ENCODE assay signal across 9 cellular contexts in the genomic region with DNA sequence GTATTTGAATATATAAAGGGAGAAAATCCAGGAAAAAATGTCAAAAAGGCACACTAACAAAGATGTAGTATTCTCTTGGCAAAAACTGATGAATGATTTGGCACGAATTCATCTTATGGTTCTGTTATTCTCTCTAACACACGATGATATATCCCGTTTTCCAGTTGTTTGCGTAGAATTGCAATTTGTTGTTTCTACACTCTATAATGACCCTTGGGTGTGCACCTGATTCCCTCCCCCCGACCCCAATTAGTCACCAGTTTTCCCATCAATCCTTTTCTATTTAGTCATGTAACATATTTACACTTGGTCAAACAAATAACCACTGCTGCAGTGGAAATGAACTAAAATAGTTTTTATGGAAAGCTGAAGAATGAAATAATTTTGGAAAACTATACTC. TPM values are rescaled to one million over a fixed set of nuclear protein-coding genes. Genes with fewer than 3 reads are reported as not detected.
A peak's percentile ranks its signal among the peaks of the same experiment; 100 is the strongest.
DNase-seq lines count a peak whose midpoint lies in the region; ATAC-seq, FAIRE-seq and TF ChIP-seq lines count a peak whose summit lies in the region.
"Had no signal": no experiment of that assay in that cellular context is flagged by ENCODE, and none has a peak within 500 bp of the region (broad histone marks: within the 10 kb centered on the region; RNA-seq: fewer than 3 reads in every experiment).

No MANE protein-coding gene starts in this region.

- H3K4me3 ChIP-seq in bronchial epithelial cell (ENCODE audit: low read depth, low read length): no peak overlapping the region

- peaks cover 0 to 3% of the 10 kb centered on the region in 2 donors for H3K27me3 Mint-ChIP-seq in natural killer cell treated with Interleukin-12 subunit alpha and Interleukin-12 subunit beta and Interleukin-15 and Interleukin-18, amount 100 ng/mL, for 72 hours
- H3K27me3 Mint-ChIP-seq in natural killer cell (ENCODE audit: low read depth in 2 of 2): peaks cover 0 to 4% of the 10 kb centered on the region in 2 donors
- H3K27me3 Mint-ChIP-seq in naive thymus-derived CD8-positive, alpha-beta T cell: no peaks in the 10 kb centered on the region
- H3K27me3 Mint-ChIP-seq in activated CD4-positive, alpha-beta memory T cell treated with anti-CD3 and anti-CD28 coated beads, Interleukin-2, amount 10 ng/mL, durations not matched to agents 7 days and 5 days: no peaks in the 10 kb centered on the region

- CTCF ChIA-PET in activated CD4-positive, alpha-beta memory T cell treated with anti-CD3 and anti-CD28 coated beads, Interleukin-2, amount 10 ng/mL, durations not matched to agents 7 days and 5 days (lab: Charles Lee): interaction anchor here (0.7 to 1.5 kb wide), 4 partner anchors 10 to 460 kb away, joined by 3 to 5 read pairs (median 3); no protein-coding TSS in a partner anchor

- no peaks in the 10 kb centered on the region for H3K9me3 Mint-ChIP-seq in natural killer cell treated with Interleukin-12 subunit alpha and Interleukin-12 subunit beta and Interleukin-15 and Interleukin-18, amount 100 ng/mL, for 72 hours
- no peaks in the 10 kb centered on the region for H3K9me3 Mint-ChIP-seq in natural killer cell
- H3K9me3 Mint-ChIP-seq in naive thymus-derived CD8-positive, alpha-beta T cell: no peaks in the 10 kb centered on the region
- no peaks in the 10 kb centered on the region for H3K9me3 Mint-ChIP-seq in activated CD4-positive, alpha-beta memory T cell treated with anti-CD3 and anti-CD28 coated beads, Interleukin-2, amount 10 ng/mL, durations not matched to agents 7 days and 5 days

- no peak for FAIRE-seq in bronchial epithelial cell (lab: Jason Lieb, UNC)
- FAIRE-seq in GM12891 (lab: Jason Lieb, UNC): no peak

- peak overlapping the region; percentile 90 for H3K4me3 Mint-ChIP-seq in natural killer cell treated with Interleukin-12 subunit alpha and Interleukin-12 subunit beta and Interleukin-15 and Interleukin-18, amount 100 ng/mL, for 72 hours
- H3K4me3 Mint-ChIP-seq in natural killer cell: no peak overlapping the region
- peak overlapping the region in 1 of 10 donors; percentile 7 for H3K4me3 Mint-ChIP-seq in naive thymus-derived CD8-positive, alpha-beta T cell
- H3K4me3 Mint-ChIP-seq in activated CD4-positive, alpha-beta memory T cell treated with anti-CD3 and anti-CD28 coated beads, Interleukin-2, amount 10 ng/mL, durations not matched to agents 7 days and 5 days: no peak overlapping the region

- peaks cover 6% of the 10 kb centered on the region for H3K36me3 Mint-ChIP-seq in natural killer cell treated with Interleukin-12 subunit alpha and Interleukin-12 subunit beta and Interleukin-15 and Interleukin-18, amount 100 ng/mL, for 72 hours
- no peaks in the 10 kb centered on the region for H3K36me3 Mint-ChIP-seq in natural killer cell
- H3K36me3 Mint-ChIP-seq in naive thymus-derived CD8-positive, alpha-beta T cell: no peaks in the 10 kb centered on the region
- peaks cover 6% of the 10 kb centered on the region for H3K36me3 Mint-ChIP-seq in activated CD4-positive, alpha-beta memory T cell treated with anti-CD3 and anti-CD28 coated beads, Interleukin-2, amount 10 ng/mL, durations not matched to agents 7 days and 5 days (ENCODE audit: low read depth)

- TF ChIP-seq POLR2A in GM12891 (IDR thresholded peaks at IDR 0.05; ENCODE audit: low read depth, low read length): no peak

- no peak for DNase-seq in natural killer cell treated with Interleukin-12 subunit alpha and Interleukin-12 subunit beta and Interleukin-15 and Interleukin-18, amount 100 ng/mL, for 72 hours (ENCODE audit: low spot score)
- no peak for DNase-seq in natural killer cell
- peak; percentile 32 for DNase-seq in bronchial epithelial cell (ENCODE audit: low read depth)
- no peak for DNase-seq in naive thymus-derived CD8-positive, alpha-beta T cell
- DNase-seq in activated CD4-positive, alpha-beta memory T cell treated with anti-CD3 and anti-CD28 coated beads, Interleukin-2, amount 10 ng/mL, durations not matched to agents 7 days and 5 days: no peak
- DNase-seq in GM12891 (ENCODE audit: insufficient read length, low spot score): no peak

- POLR2A ChIA-PET in naive thymus-derived CD8-positive, alpha-beta T cell (lab: Charles Lee): interaction anchor here (0.6 to 5.5 kb wide), 3 partner anchors 89 to 245 kb away, joined by 3 to 109 read pairs (median 41); no protein-coding TSS in a partner anchor
- POLR2A ChIA-PET in activated CD4-positive, alpha-beta memory T cell treated with anti-CD3 and anti-CD28 coated beads, Interleukin-2, amount 10 ng/mL, durations not matched to agents 7 days and 5 days (lab: Charles Lee): interaction anchor here (0.6 to 3.7 kb wide), 4 partner anchors 70 to 344 kb away, joined by 3 to 45 read pairs (median 4); no protein-coding TSS in a partner anchor

- H3K27me3 ChIP-seq in bronchial epithelial cell (ENCODE audit: control insufficient read depth, insufficient read depth, low read length): no peaks in the 10 kb centered on the region
- H3K27me3 ChIP-seq: ovary had no signal

- intact Hi-C loops in natural killer cell (cut with micrococcal nuclease): loop anchor here (5.0 kb wide), 1 partner anchor 407 kb away; no protein-coding TSS in a partner anchor

- no peak for TF ChIP-seq CTCF in natural killer cell (IDR thresholded peaks at IDR 0.05)
- no peak for TF ChIP-seq CTCF in bronchial epithelial cell (IDR thresholded peaks at IDR 0.05; ENCODE audit: insufficient read depth, low read length, severe bottlenecking)

- ATAC-seq in natural killer cell treated with Interleukin-12 subunit alpha and Interleukin-12 subunit beta and Interleukin-15 and Interleukin-18, amount 100 ng/mL, for 72 hours: no peak
- ATAC-seq in natural killer cell (no peak), HG02981 (IDR thresholded peaks at IDR 0.05; ENCODE audit: unreplicated experiment) (no peak), HG02623 (IDR thresholded peaks at IDR 0.05; ENCODE audit: unreplicated experiment) (no peak)
- ATAC-seq in naive thymus-derived CD8-positive, alpha-beta T cell: no peak

- H3K27ac Mint-ChIP-seq in natural killer cell treated with Interleukin-12 subunit alpha and Interleukin-12 subunit beta and Interleukin-15 and Interleukin-18, amount 100 ng/mL, for 72 hours: no peak overlapping the region
- H3K27ac Mint-ChIP-seq in natural killer cell: no peak overlapping the region
- peak overlapping the region in 8 of 10 donors; percentile 16 to 78 (median 50) for H3K27ac Mint-ChIP-seq in naive thymus-derived CD8-positive, alpha-beta T cell
- no peak overlapping the region for H3K27ac Mint-ChIP-seq in activated CD4-positive, alpha-beta memory T cell treated with anti-CD3 and anti-CD28 coated beads, Interleukin-2, amount 10 ng/mL, durations not matched to agents 7 days and 5 days

- H3K36me3 ChIP-seq in bronchial epithelial cell (ENCODE audit: control insufficient read depth, insufficient read depth, low read length): no peaks in the 10 kb centered on the region
- H3K36me3 ChIP-seq: ovary had no signal

- peaks cover 20 to 22% of the 10 kb centered on the region in 2 donors for H3K4me1 Mint-ChIP-seq in natural killer cell treated with Interleukin-12 subunit alpha and Interleukin-12 subunit beta and Interleukin-15 and Interleukin-18, amount 100 ng/mL, for 72 hours (ENCODE audit: low read depth in 2 of 2)
- peaks cover 16 to 26% of the 10 kb centered on the region in 2 donors for H3K4me1 Mint-ChIP-seq in natural killer cell
- H3K4me1 Mint-ChIP-seq in naive thymus-derived CD8-positive, alpha-beta T cell: peaks cover 16 to 30% (median 23%) of the 10 kb centered on the region in 4 donors
- H3K4me1 Mint-ChIP-seq in activated CD4-positive, alpha-beta memory T cell treated with anti-CD3 and anti-CD28 coated beads, Interleukin-2, amount 10 ng/mL, durations not matched to agents 7 days and 5 days: peaks cover 21% of the 10 kb centered on the region

TF ChIP-seq in GM12891, 5 proteins besides CTCF, POLR2A, EP300 and RAD21:
- TF ChIP-seq SPI1 (IDR thresholded peaks at IDR 0.05; ENCODE audit: low read depth, low read length) (no peak), POLR2AphosphoS5 (IDR thresholded peaks at IDR 0.05; ENCODE audit: low read depth, low read length) (no peak), TAF1 (IDR thresholded peaks at IDR 0.05; ENCODE audit: low read depth, low read length) (no peak), POU2F2 (IDR thresholded peaks at IDR 0.05; ENCODE audit: low read depth, low read length) (no peak), PAX5 (IDR thresholded peaks at IDR 0.05; ENCODE audit: insufficient read depth, low read length, severe bottlenecking) (no peak)

RNA-seq across cellular contexts. Expression of a gene that starts 1.5 kb away (rescaled TPM):
- total RNA-seq in natural killer cell treated with Interleukin-12 subunit alpha and Interleukin-12 subunit beta and Interleukin-15 and Interleukin-18, amount 100 ng/mL, for 72 hours: 100 to 1,000 TPM in 1 of 2 donors, 10 to 100 TPM in 1; 92.3 to 129 TPM
- total RNA-seq in natural killer cell: 100 to 1,000 TPM; 180 to 201 (median 189) TPM
- total RNA-seq in bronchial epithelial cell: 16.3 and 27.5 TPM in 2 replicates
- 100 to 1,000 TPM; 119 to 122 TPM for total RNA-seq in naive thymus-derived CD8-positive, alpha-beta T cell
- 10 to 100 TPM in 2 of 3 donors, 1 to 10 TPM in 1; 9.0 to 18.6 (median 11.2) TPM for polyA plus RNA-seq in naive thymus-derived CD8-positive, alpha-beta T cell
- 10 to 100 TPM; 63.4 to 65.5 TPM for total RNA-seq in activated CD4-positive, alpha-beta memory T cell treated with anti-CD3 and anti-CD28 coated beads, Interleukin-2, amount 10 ng/mL, durations not matched to agents 7 days and 5 days
- polyA plus RNA-seq in GM12891 (2012; ENCODE audit: low read depth, missing spikeins): 36.8 TPM

Comparison
In these comparisons a context has a peak if more than half of its experiments do, and no peak if none do; other contexts are left out.
1. H3K27ac Mint-ChIP-seq: peak in naive thymus-derived CD8-positive, alpha-beta T cell (8 of 10); none in natural killer cell treated with Interleukin-12 subunit alpha and Interleukin-12 subunit beta and Interleukin-15 and Interleukin-18, amount 100 ng/mL, for 72 hours (0 of 2), natural killer cell (0 of 2) and activated CD4-positive, alpha-beta memory T cell treated with anti-CD3 and anti-CD28 coated beads, Interleukin-2, amount 10 ng/mL, durations not matched to agents 7 days and 5 days (single experiment).